Comparison of ENCODE assay signal across 5 cellular contexts in genomic region chr2:131517856-131518255, GRCh38. TPM values are rescaled to one million over a fixed set of nuclear protein-coding genes. Genes with fewer than 3 reads are reported as not detected.
"Had no signal": no experiment of that assay in that cellular context is flagged by ENCODE, and none has a peak within 500 bp of the region (broad histone marks: within the 10 kb centered on the region; RNA-seq: fewer than 3 reads in every experiment).

No MANE protein-coding gene starts in this region.

RNA-seq across cellular contexts. Expression of gene CCDC74A, which starts 9.8 kb away (rescaled TPM):
- total RNA-seq: SJCRH30 had no signal

RNA-seq across cellular contexts. Expression of gene TUBA3D, which starts 41.9 kb away (rescaled TPM):
- total RNA-seq: K562, M059J, PC-3, SJCRH30, SK-MEL-5 had no signal
- polyA plus RNA-seq: K562 had no signal
